Comparison of ENCODE assay signal across 27 cellular contexts in genomic region chr12:59321278-59321677, GRCh38.
"Had no signal": no experiment of that assay in that cellular context is flagged by ENCODE, and none has a peak within 500 bp of the region (broad histone marks: within the 10 kb centered on the region; RNA-seq: fewer than 3 reads in every experiment).

No MANE protein-coding gene starts in this region.

- H3K36me3 Mint-ChIP-seq: naive thymus-derived CD4-positive, alpha-beta T cell; natural killer cell treated with Interleukin-12 subunit alpha and Interleukin-12 subunit beta and Interleukin-15 and Interleukin-18, amount 100 ng/mL, for 72 hours; stimulated activated memory B cell treated with anti-CD40 and anti-IgM and Interleukin-4, amounts not matched to agents 10 μg/mL and 1 μg/mL and 100 μg/mL, for 72 hours; type B pancreatic cell had no signal

- H3K4me3 Mint-ChIP-seq: naive thymus-derived CD4-positive, alpha-beta T cell; natural killer cell treated with Interleukin-12 subunit alpha and Interleukin-12 subunit beta and Interleukin-15 and Interleukin-18, amount 100 ng/mL, for 72 hours; stimulated activated memory B cell treated with anti-CD40 and anti-IgM and Interleukin-4, amounts not matched to agents 10 μg/mL and 1 μg/mL and 100 μg/mL, for 72 hours; stimulated activated naive CD8-positive, alpha-beta T cell treated with anti-CD3 and anti-CD28 coated beads, Interleukin-15, amount 100 ng/mL, for 72 hours; type B pancreatic cell had no signal

- H3K27me3 ChIP-seq: left lung, ovary, right atrium auricular region, right lobe of liver, tibial artery, uterus had no signal

- H3K4me1 ChIP-seq: left lung, lower lobe of right lung, right atrium auricular region, right lobe of liver, tibial artery, uterus had no signal

- H3K4me3 ChIP-seq: left lung, lower lobe of right lung, mucosa of descending colon, ovary, right atrium auricular region, right lobe of liver, smooth muscle cell, thoracic aorta, tibial artery, uterus had no signal

- H3K27ac Mint-ChIP-seq: naive thymus-derived CD4-positive, alpha-beta T cell; natural killer cell treated with Interleukin-12 subunit alpha and Interleukin-12 subunit beta and Interleukin-15 and Interleukin-18, amount 100 ng/mL, for 72 hours; progenitor cell of endocrine pancreas; stimulated activated memory B cell treated with anti-CD40 and anti-IgM and Interleukin-4, amounts not matched to agents 10 μg/mL and 1 μg/mL and 100 μg/mL, for 72 hours; stimulated activated naive CD8-positive, alpha-beta T cell treated with anti-CD3 and anti-CD28 coated beads, Interleukin-15, amount 100 ng/mL, for 72 hours; type B pancreatic cell had no signal

- H3K27me3 Mint-ChIP-seq: naive thymus-derived CD4-positive, alpha-beta T cell; natural killer cell treated with Interleukin-12 subunit alpha and Interleukin-12 subunit beta and Interleukin-15 and Interleukin-18, amount 100 ng/mL, for 72 hours; stimulated activated memory B cell treated with anti-CD40 and anti-IgM and Interleukin-4, amounts not matched to agents 10 μg/mL and 1 μg/mL and 100 μg/mL, for 72 hours; stimulated activated naive CD8-positive, alpha-beta T cell treated with anti-CD3 and anti-CD28 coated beads, Interleukin-15, amount 100 ng/mL, for 72 hours had no signal

- DNase-seq: hippocampal formation; kidney glomerular epithelial cell; left colon; left lung; lower lobe of right lung; mammary epithelial cell; mesenchymal stem cell; midbrain; mucosa of descending colon; naive thymus-derived CD4-positive, alpha-beta T cell; ovary; right lobe of liver; stimulated activated CD4-positive, alpha-beta T cell treated with anti-CD3 and anti-CD28 coated beads, Interleukin-1b, Interleukin-23, amount 100 ng/mL, for 48 hours; stimulated activated CD4-positive, alpha-beta T cell treated with anti-CD3 and anti-CD28 coated beads, Interleukin-2, amount 100 ng/mL, for 48 hours; stimulated activated CD4-positive, alpha-beta T cell treated with anti-CD3 and anti-CD28 coated beads, Interleukin-4, amount 100 ng/mL, for 4 hours; stimulated activated CD8-positive, alpha-beta memory T cell treated with anti-CD3 and anti-CD28 coated beads, Interleukin-4, amount 100 ng/mL, for 48 hours; stimulated activated naive CD4-positive, alpha-beta T cell treated with Interleukin-2 at 50 U/mL for 16 hours; stimulated activated naive CD8-positive, alpha-beta T cell treated with anti-CD3 and anti-CD28 coated beads, Interleukin-15, amount 100 ng/mL, for 72 hours; tibial artery; uterus had no signal

- H3K9me3 ChIP-seq: left lung, lower lobe of right lung, mucosa of descending colon, ovary, right atrium auricular region, right lobe of liver, thoracic aorta, tibial artery, uterus had no signal

- ATAC-seq: left colon; left lung; lower lobe of right lung; mucosa of descending colon; naive thymus-derived CD4-positive, alpha-beta T cell; natural killer cell treated with Interleukin-12 subunit alpha and Interleukin-12 subunit beta and Interleukin-15 and Interleukin-18, amount 100 ng/mL, for 72 hours; right lobe of liver; stimulated activated memory B cell treated with anti-CD40 and anti-IgM and Interleukin-4, amounts not matched to agents 10 μg/mL and 1 μg/mL and 100 μg/mL, for 72 hours; stimulated activated naive CD8-positive, alpha-beta T cell treated with anti-CD3 and anti-CD28 coated beads, Interleukin-15, amount 100 ng/mL, for 72 hours had no signal

- H3K9me3 Mint-ChIP-seq: stimulated activated memory B cell treated with anti-CD40 and anti-IgM and Interleukin-4, amounts not matched to agents 10 μg/mL and 1 μg/mL and 100 μg/mL, for 72 hours; stimulated activated naive CD8-positive, alpha-beta T cell treated with anti-CD3 and anti-CD28 coated beads, Interleukin-15, amount 100 ng/mL, for 72 hours; type B pancreatic cell had no signal

- H3K36me3 ChIP-seq: left lung, lower lobe of right lung, ovary, right atrium auricular region, right lobe of liver, thoracic aorta, tibial artery, uterus had no signal

- H3K4me2 ChIP-seq: smooth muscle cell had no signal

- H3K27ac ChIP-seq: left lung, lower lobe of right lung, ovary, right atrium auricular region, right lobe of liver, thoracic aorta, tibial artery, uterus had no signal

- H3K4me1 Mint-ChIP-seq: naive thymus-derived CD4-positive, alpha-beta T cell; stimulated activated memory B cell treated with anti-CD40 and anti-IgM and Interleukin-4, amounts not matched to agents 10 μg/mL and 1 μg/mL and 100 μg/mL, for 72 hours; stimulated activated naive CD8-positive, alpha-beta T cell treated with anti-CD3 and anti-CD28 coated beads, Interleukin-15, amount 100 ng/mL, for 72 hours had no signal
